ENCODE assay signal across 27 cellular contexts in the genomic region with DNA sequence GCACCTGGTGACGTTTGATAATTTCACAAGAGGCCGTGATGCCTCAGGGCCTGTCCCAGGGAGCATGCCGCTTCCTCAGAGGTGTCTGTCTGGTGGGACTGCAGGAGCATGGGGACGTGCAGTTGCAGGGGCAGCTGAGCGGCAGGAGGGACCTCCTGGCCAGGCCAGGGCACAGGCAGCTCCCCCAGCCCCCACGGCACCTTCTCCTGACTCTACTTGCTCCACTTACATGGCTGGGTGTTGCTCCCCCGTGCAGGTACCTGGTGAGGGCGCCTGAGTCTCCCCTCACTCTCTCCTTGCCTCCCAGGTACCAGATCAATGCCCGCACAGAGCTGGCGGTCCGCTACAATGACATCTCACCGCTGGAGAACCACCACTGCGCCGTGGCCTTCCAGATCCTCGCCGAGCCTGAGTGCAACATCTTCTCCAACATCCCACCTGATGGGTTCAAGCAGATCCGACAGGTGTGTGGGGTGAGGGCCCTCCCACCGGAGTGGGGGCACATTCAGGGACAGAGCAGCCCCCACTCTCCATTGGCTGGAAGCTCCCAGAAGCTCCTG.
"Had no signal": no experiment of that assay in that cellular context is flagged by ENCODE, and none has a peak within 500 bp of the region (broad histone marks: within the 10 kb centered on the region; RNA-seq: fewer than 3 reads in every experiment).

No MANE protein-coding gene starts in this region.

- H3K36me3 ChIP-seq: right atrium auricular region had no signal

- H3K27ac ChIP-seq: esophagus muscularis mucosa, foreskin keratinocyte, heart right ventricle, parathyroid adenoma, right atrium auricular region had no signal

- FAIRE-seq: bronchial epithelial cell, islet of Langerhans had no signal

- H3K27me3 ChIP-seq: esophagus muscularis mucosa, foreskin keratinocyte, right atrium auricular region, tibial nerve had no signal

- H3K4me1 ChIP-seq: foreskin keratinocyte, heart right ventricle, parathyroid adenoma, tibial nerve had no signal

- H3K27me3 Mint-ChIP-seq: activated CD4-positive, alpha-beta memory T cell treated with anti-CD3 and anti-CD28 coated beads, Interleukin-2, amount 10 ng/mL, durations not matched to agents 7 days and 5 days; activated CD4-positive, alpha-beta T cell treated with anti-CD3 and anti-CD28 coated beads, Interleukin-2, amount 10 ng/mL, durations not matched to agents 7 days and 5 days; activated naive CD4-positive, alpha-beta T cell treated with anti-CD3 and anti-CD28 coated beads, Interleukin-2, amount 10 ng/mL, durations not matched to agents 7 days and 5 days; activated naive CD8-positive, alpha-beta T cell treated with anti-CD3 and anti-CD28 coated beads, Interleukin-2, amount 50 U/mL, for 24 hours; naive B cell had no signal

- H3K9me3 Mint-ChIP-seq: activated CD4-positive, alpha-beta memory T cell treated with anti-CD3 and anti-CD28 coated beads, Interleukin-2, amount 10 ng/mL, durations not matched to agents 7 days and 5 days; activated CD4-positive, alpha-beta T cell treated with anti-CD3 and anti-CD28 coated beads, Interleukin-2, amount 10 ng/mL, durations not matched to agents 7 days and 5 days; activated naive CD4-positive, alpha-beta T cell treated with anti-CD3 and anti-CD28 coated beads, Interleukin-2, amount 10 ng/mL, durations not matched to agents 7 days and 5 days; activated naive CD8-positive, alpha-beta T cell treated with anti-CD3 and anti-CD28 coated beads, Interleukin-2, amount 50 U/mL, for 24 hours; activated T-cell treated with anti-CD3 and anti-CD28 coated beads, Interleukin-2, amount 50 U/mL, for 72 hours; central memory CD8-positive, alpha-beta T cell; mesothelial cell of epicardium; naive B cell; WTC11 had no signal

- H3K9me3 ChIP-seq: esophagus muscularis mucosa, heart right ventricle, right atrium auricular region, tibial nerve had no signal

- H3K36me3 Mint-ChIP-seq: activated naive CD4-positive, alpha-beta T cell treated with anti-CD3 and anti-CD28 coated beads, Interleukin-2, amount 10 ng/mL, durations not matched to agents 7 days and 5 days; naive B cell had no signal

- H3K4me1 Mint-ChIP-seq: activated CD4-positive, alpha-beta memory T cell treated with anti-CD3 and anti-CD28 coated beads, Interleukin-2, amount 10 ng/mL, durations not matched to agents 7 days and 5 days; activated CD4-positive, alpha-beta T cell treated with anti-CD3 and anti-CD28 coated beads, Interleukin-2, amount 10 ng/mL, durations not matched to agents 7 days and 5 days; activated naive CD4-positive, alpha-beta T cell treated with anti-CD3 and anti-CD28 coated beads, Interleukin-2, amount 10 ng/mL, durations not matched to agents 7 days and 5 days; activated naive CD8-positive, alpha-beta T cell treated with anti-CD3 and anti-CD28 coated beads, Interleukin-2, amount 50 U/mL, for 24 hours; central memory CD8-positive, alpha-beta T cell; mesothelial cell of epicardium; WTC11 had no signal

- H3K4me3 ChIP-seq: esophagus muscularis mucosa, heart right ventricle, right atrium auricular region, tibial nerve had no signal

- H3K27ac Mint-ChIP-seq: activated CD4-positive, alpha-beta memory T cell treated with anti-CD3 and anti-CD28 coated beads, Interleukin-2, amount 10 ng/mL, durations not matched to agents 7 days and 5 days; activated CD4-positive, alpha-beta T cell treated with anti-CD3 and anti-CD28 coated beads, Interleukin-2, amount 10 ng/mL, durations not matched to agents 7 days and 5 days; activated naive CD4-positive, alpha-beta T cell treated with anti-CD3 and anti-CD28 coated beads, Interleukin-2, amount 10 ng/mL, durations not matched to agents 7 days and 5 days; activated naive CD8-positive, alpha-beta T cell treated with anti-CD3 and anti-CD28 coated beads, Interleukin-2, amount 50 U/mL, for 24 hours; activated T-cell treated with anti-CD3 and anti-CD28 coated beads, Interleukin-2, amount 50 U/mL, for 72 hours; mesothelial cell of epicardium; WTC11 had no signal

- H3K4me3 Mint-ChIP-seq: activated CD4-positive, alpha-beta memory T cell treated with anti-CD3 and anti-CD28 coated beads, Interleukin-2, amount 10 ng/mL, durations not matched to agents 7 days and 5 days; activated CD4-positive, alpha-beta T cell treated with anti-CD3 and anti-CD28 coated beads, Interleukin-2, amount 10 ng/mL, durations not matched to agents 7 days and 5 days; activated naive CD4-positive, alpha-beta T cell treated with anti-CD3 and anti-CD28 coated beads, Interleukin-2, amount 10 ng/mL, durations not matched to agents 7 days and 5 days; activated naive CD8-positive, alpha-beta T cell treated with anti-CD3 and anti-CD28 coated beads, Interleukin-2, amount 50 U/mL, for 24 hours; activated T-cell treated with anti-CD3 and anti-CD28 coated beads, Interleukin-2, amount 50 U/mL, for 72 hours; central memory CD8-positive, alpha-beta T cell; mesothelial cell of epicardium; WTC11 had no signal

- DNase-seq: activated CD4-positive, alpha-beta memory T cell treated with anti-CD3 and anti-CD28 coated beads, Interleukin-2, amount 10 ng/mL, durations not matched to agents 7 days and 5 days; activated CD4-positive, alpha-beta T cell treated with anti-CD3 and anti-CD28 coated beads for 1 hour; activated CD4-positive, alpha-beta T cell treated with anti-CD3 and anti-CD28 coated beads, Interleukin-2, amount 10 ng/mL, durations not matched to agents 7 days and 5 days; activated CD8-positive, alpha-beta memory T cell treated with anti-CD3 and anti-CD28 coated beads, Interleukin-2, amount 50 U/mL, for 48 hours; activated gamma-delta T cell; activated naive CD4-positive, alpha-beta T cell treated with anti-CD3 and anti-CD28 coated beads, Interleukin-2, amount 10 ng/mL, durations not matched to agents 7 days and 5 days; activated naive CD8-positive, alpha-beta T cell treated with anti-CD3 and anti-CD28 coated beads, Interleukin-2, amount 50 U/mL, for 24 hours; activated T-cell treated with anti-CD3 and anti-CD28 coated beads, Interleukin-2, amount 50 U/mL, for 72 hours; amygdala; dermis blood vessel endothelial cell; effector CD4-positive, alpha-beta T cell; foreskin keratinocyte; heart right ventricle; mammary epithelial cell; naive B cell; occipital lobe; stimulated activated naive CD4-positive, alpha-beta T cell treated with Interleukin-2 at 50 U/mL for 16 hours; T-helper 9 cell had no signal

- H3K9ac ChIP-seq: parathyroid adenoma had no signal
